Comparison of ENCODE assay signal across 1 cellular context in the genomic region with DNA sequence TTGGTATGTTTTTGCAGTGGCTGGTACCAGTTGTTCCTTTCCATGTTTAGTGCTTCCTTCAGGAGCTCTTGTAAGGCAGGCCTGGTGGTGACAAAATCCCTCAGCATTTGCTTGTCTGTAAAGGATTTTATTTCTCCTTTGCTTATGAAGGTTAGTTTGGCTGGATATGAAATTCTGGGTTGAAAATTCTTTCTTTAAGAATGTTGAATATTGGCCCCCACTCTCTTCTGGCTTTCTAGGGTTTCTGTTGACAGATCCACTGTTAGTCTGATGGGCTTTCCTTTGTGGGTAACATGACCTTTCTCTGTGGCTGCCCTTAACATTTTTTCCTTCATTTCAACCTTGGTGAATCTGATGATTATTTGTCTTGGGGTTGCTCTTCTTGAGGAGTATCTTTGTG. TPM values are rescaled to one million over a fixed set of nuclear protein-coding genes. Genes with fewer than 3 reads are reported as not detected.
"Had no signal": no experiment of that assay in that cellular context is flagged by ENCODE, and none has a peak within 500 bp of the region (broad histone marks: within the 10 kb centered on the region; RNA-seq: fewer than 3 reads in every experiment).

No MANE protein-coding gene starts in this region.

RNA-seq across cellular contexts. Expression of gene FAM169A, which starts 43.7 kb away (rescaled TPM):
- polyA plus RNA-seq: IMR-90 had no signal
